10 cellular contexts compared by ENCODE assay signal in the genomic region with DNA sequence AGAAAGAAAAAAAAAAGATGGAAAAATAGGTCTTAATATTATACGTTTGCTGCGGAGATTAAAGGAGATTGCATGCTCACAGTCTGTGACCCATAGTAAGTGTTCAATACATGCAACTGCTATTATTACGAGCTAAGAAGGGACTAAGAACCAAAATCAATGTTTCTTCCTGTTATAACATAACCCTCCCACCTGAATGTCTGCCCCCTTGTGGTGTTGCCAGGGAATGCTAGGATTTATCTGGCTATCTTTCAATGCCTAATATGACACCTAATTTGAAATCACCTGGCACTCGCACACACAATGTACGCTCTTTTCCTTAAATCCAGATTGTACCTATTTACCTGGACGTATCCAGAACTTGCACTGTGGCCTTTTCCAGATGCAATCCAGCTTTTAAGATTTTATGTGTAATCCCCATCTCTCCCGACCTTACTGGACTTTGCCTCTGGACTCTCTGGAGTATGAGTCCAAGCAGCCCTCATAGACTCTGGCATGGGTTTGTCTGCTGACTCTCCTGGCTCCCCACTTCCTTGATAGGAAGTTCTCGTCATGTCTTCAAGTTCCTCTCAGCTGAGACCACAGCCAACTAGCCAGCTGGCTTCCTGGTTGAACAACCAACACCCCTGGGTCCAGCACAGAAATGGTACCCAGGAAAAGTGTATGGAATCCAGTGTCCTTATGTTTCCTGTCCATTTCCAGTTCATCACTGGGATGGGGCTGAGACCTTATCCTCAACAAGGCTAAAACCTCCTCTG.
DNase-seq lines count a peak whose midpoint lies in the region; ATAC-seq and TF ChIP-seq lines count a peak whose summit lies in the region.
"Had no signal": no experiment of that assay in that cellular context is flagged by ENCODE, and none has a peak within 500 bp of the region (broad histone marks: within the 10 kb centered on the region; RNA-seq: fewer than 3 reads in every experiment).

No MANE protein-coding gene starts in this region.

- no peak overlapping the region for H3K4me3 ChIP-seq in Caco-2 (ENCODE audit: low read depth, low read length)
- no peak overlapping the region for H3K4me3 ChIP-seq in OCI-LY7 (ENCODE audit: low read depth, low read length, poor library complexity, severe bottlenecking)
- no peak overlapping the region for H3K4me3 ChIP-seq in fibroblast of the aortic adventitia (ENCODE audit: low read depth, low read length)
- no peak overlapping the region for H3K4me3 ChIP-seq in Peyer's patch

- H3K9me2 ChIP-seq in OCI-LY7 (ENCODE audit: insufficient read depth, low read length), result no peaks in the 10 kb centered on the region

- peaks cover 15% of the 10 kb centered on the region for H3K4me1 Mint-ChIP-seq in Caco-2 (ENCODE audit: low read depth, unreplicated experiment)

- peaks cover 3% of the 10 kb centered on the region; the same call in 1 of the 2 replicates for H3K36me3 ChIP-seq in Caco-2 (ENCODE audit: control insufficient read depth, insufficient read depth, low read length)
- H3K36me3 ChIP-seq in OCI-LY7 (ENCODE audit: insufficient read depth, low read length), result no peaks in the 10 kb centered on the region
- H3K36me3 ChIP-seq in Peyer's patch, result no peaks in the 10 kb centered on the region

- no peak overlapping the region for H3K4me3 Mint-ChIP-seq in Caco-2 (ENCODE audit: unreplicated experiment)

- H3K9me3 ChIP-seq in Caco-2 (no peaks in the 10 kb centered on the region), OCI-LY7 (ENCODE audit: low read length) (no peaks in the 10 kb centered on the region), Peyer's patch (no peaks in the 10 kb centered on the region)

- ATAC-seq in GM18502 (IDR thresholded peaks at IDR 0.05; ENCODE audit: poor library complexity, unreplicated experiment) (no peak), GM18517 (IDR thresholded peaks at IDR 0.05; ENCODE audit: unreplicated experiment) (no peak)
- ATAC-seq: esophagus mucosa had no signal

- POLR2A ChIA-PET in Caco-2 (lab: Charles Lee), result interaction anchor here (0.6 kb wide), 1 partner anchor 56 kb away, joined by 3 read pairs; no protein-coding TSS in a partner anchor
- POLR2A ChIA-PET in OCI-LY7 (lab: Charles Lee), result no interaction called here

- BruUV-seq in Caco-2 (replicated peaks; lab: Mats Ljungman, UMichigan) (no TSS peak), OCI-LY7 (replicated peaks; lab: Mats Ljungman, UMichigan) (no TSS peak)

- H3K27me3 ChIP-seq in Caco-2 (replicated peaks; ENCODE audit: control insufficient read depth, insufficient read depth, low read length) (no peaks in the 10 kb centered on the region; the same call in 1 of the 2 replicates), Peyer's patch (no peaks in the 10 kb centered on the region)

- H2AFZ ChIP-seq in OCI-LY7 (ENCODE audit: low read length), result no peak overlapping the region

- peak; percentile 66 for TF ChIP-seq CTCF in 22Rv1 (IDR thresholded peaks at IDR 0.05)
- peak; percentile 32 to 48 for TF ChIP-seq CTCF in Caco-2 (IDR thresholded peaks at IDR 0.05; ENCODE audit: insufficient read depth in 1 of 2, low read depth in 1 of 2, low read length in 1 of 2, severe bottlenecking in 1 of 2, unreplicated experiment in 1 of 2)
- TF ChIP-seq CTCF in OCI-LY7 (conservative IDR thresholded peaks at IDR 0.05; ENCODE audit: low read length), result peak; percentile 66
- peak; percentile 53 for TF ChIP-seq CTCF in fibroblast of the aortic adventitia (IDR thresholded peaks at IDR 0.05; ENCODE audit: insufficient read depth, low read length)
- TF ChIP-seq CTCF in Peyer's patch (IDR thresholded peaks at IDR 0.05), result peak in 3 of 6 experiments; percentile 37 to 53 (median 44)

- CTCF ChIA-PET in Caco-2 (lab: Charles Lee) (interaction anchor here (0.6 kb wide), 1 partner anchor 56 kb away, joined by 3 read pairs; no protein-coding TSS in a partner anchor), OCI-LY7 (lab: Charles Lee; ENCODE audit: unreplicated experiment) (no interaction called here)

- H3K4me2 ChIP-seq in OCI-LY7 (ENCODE audit: low read length), result no peak overlapping the region

- H3K79me2 ChIP-seq in OCI-LY7 (ENCODE audit: insufficient read depth, low read depth, low read length), result no peaks in the 10 kb centered on the region

- no peaks in the 10 kb centered on the region for H4K20me1 ChIP-seq in OCI-LY7 (ENCODE audit: insufficient read depth, low read length)

- no peak overlapping the region for H3K27ac ChIP-seq in 22Rv1
- H3K27ac ChIP-seq in OCI-LY7 (ENCODE audit: low read depth, low read length, poor library complexity, severe bottlenecking), result no peak overlapping the region
- no peak overlapping the region for H3K27ac ChIP-seq in Peyer's patch

- TF ChIP-seq POLR2A in Peyer's patch (IDR thresholded peaks at IDR 0.05), result no peak

- DNase-seq in Caco-2 (peak in 1 of 2 experiments; percentile 30), OCI-LY7 (ENCODE audit: low spot score) (no peak), fibroblast of the aortic adventitia (ENCODE audit: low read depth) (no peak), HCEC 1CT (no peak), Peyer's patch (no peak)
- DNase-seq: NCI-H2081 had no signal

- no peaks in the 10 kb centered on the region for H3K27me3 Mint-ChIP-seq in Caco-2 (ENCODE audit: insufficient read depth, unreplicated experiment)

- H3K9me3 Mint-ChIP-seq in Caco-2 (ENCODE audit: unreplicated experiment), result no peaks in the 10 kb centered on the region

- no peaks in the 10 kb centered on the region for H3K36me3 Mint-ChIP-seq in Caco-2 (ENCODE audit: insufficient read depth, unreplicated experiment)

- intact Hi-C loops in Caco-2 (cut with micrococcal nuclease; ENCODE audit: unreplicated experiment) (no loop called here), OCI-LY7 (cut with micrococcal nuclease; ENCODE audit: unreplicated experiment) (no loop called here)

- H3K27ac Mint-ChIP-seq in Caco-2 (ENCODE audit: unreplicated experiment), result peak overlapping the region; percentile 7

- H3K4me1 ChIP-seq in Caco-2 (peaks cover 21% of the 10 kb centered on the region), OCI-LY7 (ENCODE audit: insufficient read depth, low read length, poor library complexity, severe bottlenecking) (no peaks in the 10 kb centered on the region), Peyer's patch (no peaks in the 10 kb centered on the region)
